Comparison of ENCODE assay signal across 23 cellular contexts in the genomic region with DNA sequence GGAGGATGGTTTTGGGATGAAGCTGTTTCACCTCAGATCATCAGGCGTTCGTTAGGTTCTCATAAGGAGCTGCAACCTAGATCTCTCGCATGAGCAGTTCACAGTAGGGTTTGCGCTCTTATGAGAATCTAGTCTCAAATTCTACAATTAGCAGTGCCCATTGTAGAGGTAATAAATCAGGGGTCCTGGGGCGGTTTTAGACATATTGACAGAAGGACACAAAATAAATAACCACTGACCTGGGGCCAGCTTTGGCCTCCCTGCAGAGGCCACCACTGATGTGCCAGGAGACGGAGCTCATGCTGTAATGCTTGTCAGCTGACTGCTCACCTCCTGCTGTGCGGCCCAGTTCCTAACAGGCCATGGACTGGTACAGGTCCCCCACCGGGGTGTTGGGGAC.
"Had no signal": no experiment of that assay in that cellular context is flagged by ENCODE, and none has a peak within 500 bp of the region (broad histone marks: within the 10 kb centered on the region; RNA-seq: fewer than 3 reads in every experiment).

No MANE protein-coding gene starts in this region.

- H3K4me1 ChIP-seq: pancreas, psoas muscle, right lobe of liver, sigmoid colon, stomach, thyroid gland, tibial nerve, upper lobe of left lung, vagina had no signal

- DNase-seq: natural killer cell; nucleus accumbens; pancreas; psoas muscle; right cardiac atrium; right lobe of liver; sigmoid colon; small intestine; stimulated activated CD4-positive, alpha-beta T cell treated with anti-CD3 and anti-CD28 coated beads, Interleukin-15, amount 100 ng/mL, for 24 hours; stimulated activated CD4-positive, alpha-beta T cell treated with anti-CD3 and anti-CD28 coated beads, Interleukin-2, amount 100 ng/mL, for 24 hours; stimulated activated CD4-positive, alpha-beta T cell treated with anti-CD3 and anti-CD28 coated beads, Interleukin-2, amount 100 ng/mL, for 48 hours; stimulated activated CD4-positive, alpha-beta T cell treated with anti-CD3 and anti-CD28 coated beads, Interleukin-4, amount 100 ng/mL, for 24 hours; stimulated activated naive B cell treated with anti-CD40 and anti-IgM and Interleukin-4, amounts not matched to agents 10 μg/mL and 1 μg/mL and 100 μg/mL, for 72 hours; stimulated activated naive CD4-positive, alpha-beta T cell treated with Interleukin-2 at 50 U/mL for 16 hours; stomach; thyroid gland; trophoblast cell; upper lobe of left lung had no signal

- H3K4me3 ChIP-seq: pancreas, psoas muscle, right lobe of liver, sigmoid colon, stomach, thoracic aorta, thyroid gland, tibial nerve, upper lobe of left lung, vagina had no signal

- H3K27ac ChIP-seq: neutrophil, pancreas, psoas muscle, right lobe of liver, sigmoid colon, stomach, thoracic aorta, thyroid gland, tibial nerve, upper lobe of left lung, vagina had no signal

- H3K36me3 ChIP-seq: neutrophil, pancreas, right lobe of liver, sigmoid colon, stomach, thoracic aorta, thyroid gland, tibial nerve, upper lobe of left lung, vagina had no signal

- H3K27me3 ChIP-seq: neutrophil, pancreas, right lobe of liver, sigmoid colon, stomach, thyroid gland, tibial nerve, upper lobe of left lung, vagina had no signal

- H3K9me3 ChIP-seq: neutrophil, pancreas, psoas muscle, right lobe of liver, sigmoid colon, stomach, thoracic aorta, thyroid gland, tibial nerve, upper lobe of left lung, vagina had no signal

- ATAC-seq: natural killer cell; pancreas; psoas muscle; right cardiac atrium; right lobe of liver; stimulated activated effector memory CD8-positive, alpha-beta T cell treated with anti-CD3 and anti-CD28 coated beads, Interleukin-12 subunit alpha, Interleukin-12 subunit beta, amount 100 ng/mL, for 72 hours; stimulated activated naive B cell treated with anti-CD40 and anti-IgM and Interleukin-4, amounts not matched to agents 10 μg/mL and 1 μg/mL and 100 μg/mL, for 72 hours had no signal
